20 cellular contexts compared by ENCODE assay signal in genomic region chr4:101669832-101670188, GRCh38.
"Had no signal": no experiment of that assay in that cellular context is flagged by ENCODE, and none has a peak within 500 bp of the region (broad histone marks: within the 10 kb centered on the region; RNA-seq: fewer than 3 reads in every experiment).

No MANE protein-coding gene starts in this region.

- H3K27ac ChIP-seq: dorsolateral prefrontal cortex, foreskin keratinocyte, neural progenitor cell, parathyroid adenoma had no signal

- H3K36me3 ChIP-seq: thyroid gland, upper lobe of left lung had no signal

- H3K9me3 ChIP-seq: thyroid gland had no signal

- H3K4me1 ChIP-seq: foreskin keratinocyte, neural progenitor cell, parathyroid adenoma, thyroid gland, upper lobe of left lung had no signal

- ATAC-seq: foreskin keratinocyte; naive thymus-derived CD4-positive, alpha-beta T cell; stimulated activated naive B cell treated with anti-CD40 and anti-IgM and Interleukin-4, amounts not matched to agents 10 μg/mL and 1 μg/mL and 100 μg/mL, for 72 hours had no signal

- DNase-seq: central memory CD4-positive, alpha-beta T cell; dorsolateral prefrontal cortex; effector CD4-positive, alpha-beta T cell; foreskin keratinocyte; glutamatergic neuron; hypothalamus; immature natural killer cell; islet precursor cell; kidney glomerular epithelial cell; mesendoderm; midbrain; naive thymus-derived CD4-positive, alpha-beta T cell; stimulated activated CD4-positive, alpha-beta T cell treated with anti-CD3 and anti-CD28 coated beads, Interleukin-15, amount 100 ng/mL, for 24 hours; stimulated activated CD4-positive, alpha-beta T cell treated with anti-CD3 and anti-CD28 coated beads, Interleukin-2, amount 100 ng/mL, for 48 hours; stimulated activated naive B cell treated with anti-CD40 and anti-IgM and Interleukin-4, amounts not matched to agents 10 μg/mL and 1 μg/mL and 100 μg/mL, for 72 hours; upper lobe of left lung had no signal

- H3K4me3 ChIP-seq: dorsolateral prefrontal cortex, neural progenitor cell, skin epidermis, thyroid gland, upper lobe of left lung had no signal

- H3K27me3 ChIP-seq: dorsolateral prefrontal cortex, foreskin keratinocyte, neural progenitor cell, thyroid gland, upper lobe of left lung had no signal
